ENCODE assay signal across 1 cellular context in the genomic region with DNA sequence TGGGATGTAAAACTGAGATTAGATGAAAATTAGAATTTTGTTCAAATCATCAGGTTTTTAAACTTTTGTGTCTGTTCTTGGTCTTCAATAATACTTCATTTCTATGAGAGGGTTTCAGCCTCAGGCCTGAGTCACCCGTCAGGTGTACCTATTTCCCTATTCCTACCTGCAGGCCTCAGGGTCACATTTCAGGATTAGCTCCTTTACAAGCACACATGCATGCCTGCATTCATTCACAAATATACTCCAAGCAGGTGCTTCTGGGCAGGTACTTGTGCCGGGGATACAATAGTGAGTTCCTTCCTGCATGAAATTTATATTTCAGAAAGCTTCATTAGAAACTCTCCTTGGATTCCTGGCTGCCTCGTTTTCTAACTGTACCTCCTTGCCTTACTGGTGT.
TF ChIP-seq lines count a peak whose summit lies in the region.

No MANE protein-coding gene starts in this region.

TF ChIP-seq in GM23338, 12 proteins besides CTCF, POLR2A, EP300 and RAD21 (continued from another document):
- TF ChIP-seq, protein P1, sequence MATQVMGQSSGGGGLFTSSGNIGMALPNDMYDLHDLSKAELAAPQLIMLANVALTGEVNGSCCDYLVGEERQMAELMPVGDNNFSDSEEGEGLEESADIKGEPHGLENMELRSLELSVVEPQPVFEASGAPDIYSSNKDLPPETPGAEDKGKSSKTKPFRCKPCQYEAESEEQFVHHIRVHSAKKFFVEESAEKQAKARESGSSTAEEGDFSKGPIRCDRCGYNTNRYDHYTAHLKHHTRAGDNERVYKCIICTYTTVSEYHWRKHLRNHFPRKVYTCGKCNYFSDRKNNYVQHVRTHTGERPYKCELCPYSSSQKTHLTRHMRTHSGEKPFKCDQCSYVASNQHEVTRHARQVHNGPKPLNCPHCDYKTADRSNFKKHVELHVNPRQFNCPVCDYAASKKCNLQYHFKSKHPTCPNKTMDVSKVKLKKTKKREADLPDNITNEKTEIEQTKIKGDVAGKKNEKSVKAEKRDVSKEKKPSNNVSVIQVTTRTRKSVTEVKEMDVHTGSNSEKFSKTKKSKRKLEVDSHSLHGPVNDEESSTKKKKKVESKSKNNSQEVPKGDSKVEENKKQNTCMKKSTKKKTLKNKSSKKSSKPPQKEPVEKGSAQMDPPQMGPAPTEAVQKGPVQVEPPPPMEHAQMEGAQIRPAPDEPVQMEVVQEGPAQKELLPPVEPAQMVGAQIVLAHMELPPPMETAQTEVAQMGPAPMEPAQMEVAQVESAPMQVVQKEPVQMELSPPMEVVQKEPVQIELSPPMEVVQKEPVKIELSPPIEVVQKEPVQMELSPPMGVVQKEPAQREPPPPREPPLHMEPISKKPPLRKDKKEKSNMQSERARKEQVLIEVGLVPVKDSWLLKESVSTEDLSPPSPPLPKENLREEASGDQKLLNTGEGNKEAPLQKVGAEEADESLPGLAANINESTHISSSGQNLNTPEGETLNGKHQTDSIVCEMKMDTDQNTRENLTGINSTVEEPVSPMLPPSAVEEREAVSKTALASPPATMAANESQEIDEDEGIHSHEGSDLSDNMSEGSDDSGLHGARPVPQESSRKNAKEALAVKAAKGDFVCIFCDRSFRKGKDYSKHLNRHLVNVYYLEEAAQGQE (IDR thresholded peaks at IDR 0.05; ENCODE audit: unreplicated experiment), result no peak
- TF ChIP-seq CREB1 (CRISPR knock-in tag; IDR thresholded peaks at IDR 0.05; ENCODE audit: low read depth), result no peak
- TF ChIP-seq, protein P2, sequence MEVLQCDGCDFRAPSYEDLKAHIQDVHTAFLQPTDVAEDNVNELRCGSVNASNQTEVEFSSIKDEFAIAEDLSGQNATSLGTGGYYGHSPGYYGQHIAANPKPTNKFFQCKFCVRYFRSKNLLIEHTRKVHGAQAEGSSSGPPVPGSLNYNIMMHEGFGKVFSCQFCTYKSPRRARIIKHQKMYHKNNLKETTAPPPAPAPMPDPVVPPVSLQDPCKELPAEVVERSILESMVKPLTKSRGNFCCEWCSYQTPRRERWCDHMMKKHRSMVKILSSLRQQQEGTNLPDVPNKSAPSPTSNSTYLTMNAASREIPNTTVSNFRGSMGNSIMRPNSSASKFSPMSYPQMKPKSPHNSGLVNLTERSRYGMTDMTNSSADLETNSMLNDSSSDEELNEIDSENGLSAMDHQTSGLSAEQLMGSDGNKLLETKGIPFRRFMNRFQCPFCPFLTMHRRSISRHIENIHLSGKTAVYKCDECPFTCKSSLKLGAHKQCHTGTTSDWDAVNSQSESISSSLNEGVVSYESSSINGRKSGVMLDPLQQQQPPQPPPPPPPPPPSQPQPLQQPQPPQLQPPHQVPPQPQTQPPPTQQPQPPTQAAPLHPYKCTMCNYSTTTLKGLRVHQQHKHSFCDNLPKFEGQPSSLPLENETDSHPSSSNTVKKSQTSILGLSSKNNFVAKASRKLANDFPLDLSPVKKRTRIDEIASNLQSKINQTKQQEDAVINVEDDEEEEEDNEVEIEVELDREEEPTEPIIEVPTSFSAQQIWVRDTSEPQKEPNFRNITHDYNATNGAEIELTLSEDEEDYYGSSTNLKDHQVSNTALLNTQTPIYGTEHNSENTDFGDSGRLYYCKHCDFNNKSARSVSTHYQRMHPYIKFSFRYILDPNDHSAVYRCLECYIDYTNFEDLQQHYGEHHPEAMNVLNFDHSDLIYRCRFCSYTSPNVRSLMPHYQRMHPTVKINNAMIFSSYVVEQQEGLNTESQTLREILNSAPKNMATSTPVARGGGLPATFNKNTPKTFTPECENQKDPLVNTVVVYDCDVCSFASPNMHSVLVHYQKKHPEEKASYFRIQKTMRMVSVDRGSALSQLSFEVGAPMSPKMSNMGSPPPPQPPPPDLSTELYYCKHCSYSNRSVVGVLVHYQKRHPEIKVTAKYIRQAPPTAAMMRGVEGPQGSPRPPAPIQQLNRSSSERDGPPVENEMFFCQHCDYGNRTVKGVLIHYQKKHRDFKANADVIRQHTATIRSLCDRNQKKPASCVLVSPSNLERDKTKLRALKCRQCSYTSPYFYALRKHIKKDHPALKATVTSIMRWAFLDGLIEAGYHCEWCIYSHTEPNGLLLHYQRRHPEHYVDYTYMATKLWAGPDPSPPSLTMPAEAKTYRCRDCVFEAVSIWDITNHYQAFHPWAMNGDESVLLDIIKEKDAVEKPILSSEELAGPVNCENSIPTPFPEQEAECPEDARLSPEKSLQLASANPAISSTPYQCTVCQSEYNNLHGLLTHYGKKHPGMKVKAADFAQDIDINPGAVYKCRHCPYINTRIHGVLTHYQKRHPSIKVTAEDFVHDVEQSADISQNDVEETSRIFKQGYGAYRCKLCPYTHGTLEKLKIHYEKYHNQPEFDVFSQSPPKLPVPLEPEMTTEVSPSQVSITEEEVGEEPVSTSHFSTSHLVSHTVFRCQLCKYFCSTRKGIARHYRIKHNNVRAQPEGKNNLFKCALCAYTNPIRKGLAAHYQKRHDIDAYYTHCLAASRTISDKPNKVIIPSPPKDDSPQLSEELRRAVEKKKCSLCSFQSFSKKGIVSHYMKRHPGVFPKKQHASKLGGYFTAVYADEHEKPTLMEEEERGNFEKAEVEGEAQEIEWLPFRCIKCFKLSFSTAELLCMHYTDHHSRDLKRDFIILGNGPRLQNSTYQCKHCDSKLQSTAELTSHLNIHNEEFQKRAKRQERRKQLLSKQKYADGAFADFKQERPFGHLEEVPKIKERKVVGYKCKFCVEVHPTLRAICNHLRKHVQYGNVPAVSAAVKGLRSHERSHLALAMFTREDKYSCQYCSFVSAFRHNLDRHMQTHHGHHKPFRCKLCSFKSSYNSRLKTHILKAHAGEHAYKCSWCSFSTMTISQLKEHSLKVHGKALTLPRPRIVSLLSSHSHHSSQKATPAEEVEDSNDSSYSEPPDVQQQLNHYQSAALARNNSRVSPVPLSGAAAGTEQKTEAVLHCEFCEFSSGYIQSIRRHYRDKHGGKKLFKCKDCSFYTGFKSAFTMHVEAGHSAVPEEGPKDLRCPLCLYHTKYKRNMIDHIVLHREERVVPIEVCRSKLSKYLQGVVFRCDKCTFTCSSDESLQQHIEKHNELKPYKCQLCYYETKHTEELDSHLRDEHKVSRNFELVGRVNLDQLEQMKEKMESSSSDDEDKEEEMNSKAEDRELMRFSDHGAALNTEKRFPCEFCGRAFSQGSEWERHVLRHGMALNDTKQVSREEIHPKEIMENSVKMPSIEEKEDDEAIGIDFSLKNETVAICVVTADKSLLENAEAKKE (CRISPR knock-in tag; IDR thresholded peaks at IDR 0.05), result no peak
- TF ChIP-seq, protein P3, sequence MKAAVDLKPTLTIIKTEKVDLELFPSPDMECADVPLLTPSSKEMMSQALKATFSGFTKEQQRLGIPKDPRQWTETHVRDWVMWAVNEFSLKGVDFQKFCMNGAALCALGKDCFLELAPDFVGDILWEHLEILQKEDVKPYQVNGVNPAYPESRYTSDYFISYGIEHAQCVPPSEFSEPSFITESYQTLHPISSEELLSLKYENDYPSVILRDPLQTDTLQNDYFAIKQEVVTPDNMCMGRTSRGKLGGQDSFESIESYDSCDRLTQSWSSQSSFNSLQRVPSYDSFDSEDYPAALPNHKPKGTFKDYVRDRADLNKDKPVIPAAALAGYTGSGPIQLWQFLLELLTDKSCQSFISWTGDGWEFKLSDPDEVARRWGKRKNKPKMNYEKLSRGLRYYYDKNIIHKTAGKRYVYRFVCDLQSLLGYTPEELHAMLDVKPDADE (IDR thresholded peaks at IDR 0.05), result no peak
- TF ChIP-seq EZH2phosphoT487 (IDR thresholded peaks at IDR 0.05; ENCODE audit: unreplicated experiment), result no peak
- TF ChIP-seq ZNF331 (CRISPR knock-in tag; IDR thresholded peaks at IDR 0.05; ENCODE audit: low read depth), result no peak
- TF ChIP-seq EZH2 (IDR thresholded peaks at IDR 0.05; ENCODE audit: low read depth, unreplicated experiment), result no peak
- TF ChIP-seq STAT1 (IDR thresholded peaks at IDR 0.05; ENCODE audit: unreplicated experiment), result no peak
- no peak for TF ChIP-seq POLR2AphosphoS5 (IDR thresholded peaks at IDR 0.05; ENCODE audit: low read depth)
- TF ChIP-seq JUNB (IDR thresholded peaks at IDR 0.05; ENCODE audit: unreplicated experiment), result no peak
